Comparison of ENCODE assay signal across 8 cellular contexts in genomic region chr17:35432176-35433074, GRCh38. TPM values are rescaled to one million over a fixed set of nuclear protein-coding genes. Genes with fewer than 3 reads are reported as not detected.
DNase-seq lines count a peak whose midpoint lies in the region; ATAC-seq, FAIRE-seq and TF ChIP-seq lines count a peak whose summit lies in the region.

Gene SLFN12 (minus strand): TSS chr17:35432500. CDS start chr17:35423028, 9,472 bp downstream.

- H3K4me3 Mint-ChIP-seq in activated naive CD8-positive, alpha-beta T cell, result peak within 1 kb of the TSS; percentile 98
- H3K4me3 Mint-ChIP-seq in glutamatergic neuron (ENCODE audit: unreplicated experiment), result peak within 1 kb of the TSS; percentile 63

- no peak for TF ChIP-seq CTCF in Panc1 (IDR thresholded peaks at IDR 0.05)
- TF ChIP-seq CTCF in glutamatergic neuron (IDR thresholded peaks at IDR 0.05; ENCODE audit: partially characterized antibody, unreplicated experiment), result no peak

- peak within 1 kb of the TSS; percentile 98 for H3K27ac ChIP-seq in Panc1 (ENCODE audit: low read length)

- no peaks in the 10 kb centered on the region for H3K27me3 Mint-ChIP-seq in activated naive CD8-positive, alpha-beta T cell
- H3K27me3 Mint-ChIP-seq in glutamatergic neuron (ENCODE audit: unreplicated experiment), result peaks cover 18% of the 10 kb centered on the region

- TF ChIP-seq POLR2A in GM12891 (IDR thresholded peaks at IDR 0.05; ENCODE audit: low read depth, low read length), result peak; percentile 65; the same call in 1 of the 2 replicates

- H3K27me3 ChIP-seq in Panc1 (ENCODE audit: control insufficient read depth, insufficient read depth, low read length), result no peaks in the 10 kb centered on the region

- no peaks in the 10 kb centered on the region for H3K36me3 Mint-ChIP-seq in activated naive CD8-positive, alpha-beta T cell
- no peaks in the 10 kb centered on the region for H3K36me3 Mint-ChIP-seq in glutamatergic neuron (ENCODE audit: unreplicated experiment)

- DNase-seq in GM12891 (ENCODE audit: insufficient read length, low spot score) (peak; percentile 19), Panc1 (ENCODE audit: low read depth, low spot score) (peak; percentile 71), glutamatergic neuron (no peak), pons (ENCODE audit: low spot score) (peak; percentile 79), OCI-M2 (lab: John Stamatoyannopoulos, UW; ENCODE audit: unreplicated experiment) (no peak), SK-N-DZ (ENCODE audit: low spot score) (no peak)

- POLR2A ChIA-PET in Panc1 (lab: Charles Lee), result interaction anchor here (0.6 kb wide), 1 partner anchor 137 kb away, joined by 5 read pairs; no protein-coding TSS in a partner anchor

- peak within 1 kb of the TSS; percentile 80 to 88 for H3K4me3 ChIP-seq in Panc1 (ENCODE audit: low read depth in 2 of 2, low read length in 2 of 2)

- H3K4me1 ChIP-seq in Panc1 (ENCODE audit: control insufficient read depth, insufficient read depth, low read length), result peaks cover 40% of the 10 kb centered on the region

- peak; percentile 98 for FAIRE-seq in GM12891 (lab: Jason Lieb, UNC)

- CTCF ChIA-PET in Panc1 (lab: Charles Lee), result no interaction called here

- H3K36me3 ChIP-seq in Panc1 (ENCODE audit: control insufficient read depth, insufficient read depth, low read length), result no peaks in the 10 kb centered on the region

- in situ Hi-C loops in Panc1 (cut with HindIII; ENCODE audit: low pct_unique_long_range_greater_than_20kb, low sequenced_read_pairs), result no loop called here

- intact Hi-C loops in Panc1 (cut with micrococcal nuclease; ENCODE audit: unreplicated experiment), result loop anchor here (10.0 kb wide), 1 partner anchor 102 kb away; the partner anchor contains the start of gene SLFN12L

- H3K27ac Mint-ChIP-seq in activated naive CD8-positive, alpha-beta T cell, result peak within 1 kb of the TSS; percentile 96
- no peak within 1 kb of the TSS for H3K27ac Mint-ChIP-seq in glutamatergic neuron (ENCODE audit: unreplicated experiment)

- BruUV-seq in Panc1 (replicated peaks; lab: Mats Ljungman, UMichigan), result no TSS peak

- peaks cover 50% of the 10 kb centered on the region for H3K4me1 Mint-ChIP-seq in activated naive CD8-positive, alpha-beta T cell (ENCODE audit: low read depth)
- H3K4me1 Mint-ChIP-seq in glutamatergic neuron (ENCODE audit: low read depth, unreplicated experiment), result peaks cover 3% of the 10 kb centered on the region

- no peaks in the 10 kb centered on the region for H3K9me3 Mint-ChIP-seq in activated naive CD8-positive, alpha-beta T cell (ENCODE audit: low read depth)
- no peaks in the 10 kb centered on the region for H3K9me3 Mint-ChIP-seq in glutamatergic neuron (ENCODE audit: unreplicated experiment)

- ATAC-seq in HG02610 (IDR thresholded peaks at IDR 0.05; ENCODE audit: unreplicated experiment) (peak; percentile 75), Panc1 (peak; percentile 88)

- H3K9me3 ChIP-seq in Panc1 (ENCODE audit: control insufficient read depth, insufficient read depth, low read depth, low read length), result no peaks in the 10 kb centered on the region

TF ChIP-seq in GM12891, 5 proteins besides CTCF, POLR2A, EP300 and RAD21:
- TF ChIP-seq POLR2AphosphoS5 (IDR thresholded peaks at IDR 0.05; ENCODE audit: low read depth, low read length) (no peak), TAF1 (IDR thresholded peaks at IDR 0.05; ENCODE audit: low read depth, low read length) (peak; percentile 20; the same call in 1 of the 2 replicates)

RNA-seq across cellular contexts. Expression of gene SLFN12, which starts in this region (rescaled TPM):
- 7.9 TPM for polyA plus RNA-seq in GM12891 (2012; ENCODE audit: low read depth, missing spikeins)
- total RNA-seq in Panc1 (2021; ENCODE audit: unreplicated experiment) (35.2 TPM), glutamatergic neuron (ENCODE audit: unreplicated experiment) (not detected)
- 10.7 TPM for polyA plus RNA-seq in Panc1 (2012; ENCODE audit: insufficient read length)
- polyA plus RNA-seq in SK-N-DZ (2014; cell fraction: cytosol; rRNA removed), result not detected in 2 replicates
- 0.49 TPM in 1 of 2 replicates, not detected in the other for polyA plus RNA-seq in SK-N-DZ (2014; cell fraction: nucleus; rRNA removed)

Comparison
In these comparisons a context has a peak if more than half of its experiments do, and no peak if none do; other contexts are left out.
1. RNA of gene SLFN12 (total RNA-seq): 35.2 TPM in Panc1 (single experiment); not detected in glutamatergic neuron (single experiment); every median in the first group is over 10 times any median in the second.
2. DNase-seq: peak in GM12891 (single experiment), Panc1 (single experiment) and pons (single experiment); none in glutamatergic neuron (single experiment), OCI-M2 (single experiment) and SK-N-DZ (single experiment).